ENCODE assay signal across 28 cellular contexts in genomic region chr6:147463651-147464050, GRCh38.
"Had no signal": no experiment of that assay in that cellular context is flagged by ENCODE, and none has a peak within 500 bp of the region (broad histone marks: within the 10 kb centered on the region; RNA-seq: fewer than 3 reads in every experiment).

No MANE protein-coding gene starts in this region.

- H3K9me3 ChIP-seq: testis, thoracic aorta, thyroid gland, tibial artery, upper lobe of left lung, upper lobe of right lung, uterus, vagina had no signal

- FAIRE-seq: urothelium cell line had no signal

- ATAC-seq: stimulated activated effector memory CD8-positive, alpha-beta T cell treated with anti-CD3 and anti-CD28 coated beads, Interleukin-12 subunit alpha, Interleukin-12 subunit beta, amount 100 ng/mL, for 72 hours; stimulated activated memory B cell treated with anti-CD40 and anti-IgM and Interleukin-4, amounts not matched to agents 10 μg/mL and 1 μg/mL and 100 μg/mL, for 72 hours; stimulated activated naive B cell treated with anti-CD40 and anti-IgM and Interleukin-4, amounts not matched to agents 10 μg/mL and 1 μg/mL and 100 μg/mL, for 72 hours; stimulated activated naive CD8-positive, alpha-beta T cell treated with anti-CD3 and anti-CD28 coated beads, Interleukin-15, amount 100 ng/mL, for 72 hours; stimulated activated naive CD8-positive, alpha-beta T cell treated with anti-CD3 and anti-CD28 coated beads, Interleukin-15, Interleukin-2, amounts not matched to agents 100 U/mL and 50 U/mL, for 24 hours; upper lobe of right lung had no signal

- H3K4me3 Mint-ChIP-seq: stimulated activated effector memory CD8-positive, alpha-beta T cell treated with anti-CD3 and anti-CD28 coated beads, Interleukin-12 subunit alpha, Interleukin-12 subunit beta, amount 100 ng/mL, for 72 hours; stimulated activated memory B cell treated with anti-CD40 and anti-IgM and Interleukin-4, amounts not matched to agents 10 μg/mL and 1 μg/mL and 100 μg/mL, for 72 hours; stimulated activated naive B cell treated with anti-CD40 and anti-IgM and Interleukin-4, amounts not matched to agents 10 μg/mL and 1 μg/mL and 100 μg/mL, for 72 hours; stimulated activated naive CD8-positive, alpha-beta T cell treated with anti-CD3 and anti-CD28 coated beads, Interleukin-15, amount 100 ng/mL, for 72 hours; stimulated activated naive CD8-positive, alpha-beta T cell treated with anti-CD3 and anti-CD28 coated beads, Interleukin-15, Interleukin-2, amounts not matched to agents 100 ng/mL and 50 ng/mL, for 24 hours; type B pancreatic cell had no signal

- H3K27ac Mint-ChIP-seq: stimulated activated effector memory CD8-positive, alpha-beta T cell treated with anti-CD3 and anti-CD28 coated beads, Interleukin-12 subunit alpha, Interleukin-12 subunit beta, amount 100 ng/mL, for 72 hours; stimulated activated memory B cell treated with anti-CD40 and anti-IgM and Interleukin-4, amounts not matched to agents 10 μg/mL and 1 μg/mL and 100 μg/mL, for 72 hours; stimulated activated naive B cell treated with anti-CD40 and anti-IgM and Interleukin-4, amounts not matched to agents 10 μg/mL and 1 μg/mL and 100 μg/mL, for 72 hours; stimulated activated naive CD8-positive, alpha-beta T cell treated with anti-CD3 and anti-CD28 coated beads, Interleukin-15, amount 100 ng/mL, for 72 hours; stimulated activated naive CD8-positive, alpha-beta T cell treated with anti-CD3 and anti-CD28 coated beads, Interleukin-15, Interleukin-2, amounts not matched to agents 100 ng/mL and 50 ng/mL, for 24 hours; type B pancreatic cell had no signal

- H3K4me1 Mint-ChIP-seq: stimulated activated effector memory CD8-positive, alpha-beta T cell treated with anti-CD3 and anti-CD28 coated beads, Interleukin-12 subunit alpha, Interleukin-12 subunit beta, amount 100 ng/mL, for 72 hours; stimulated activated memory B cell treated with anti-CD40 and anti-IgM and Interleukin-4, amounts not matched to agents 10 μg/mL and 1 μg/mL and 100 μg/mL, for 72 hours; stimulated activated naive B cell treated with anti-CD40 and anti-IgM and Interleukin-4, amounts not matched to agents 10 μg/mL and 1 μg/mL and 100 μg/mL, for 72 hours; stimulated activated naive CD8-positive, alpha-beta T cell treated with anti-CD3 and anti-CD28 coated beads, Interleukin-15, amount 100 ng/mL, for 72 hours had no signal

- H3K9me3 Mint-ChIP-seq: stimulated activated memory B cell treated with anti-CD40 and anti-IgM and Interleukin-4, amounts not matched to agents 10 μg/mL and 1 μg/mL and 100 μg/mL, for 72 hours; stimulated activated naive CD8-positive, alpha-beta T cell treated with anti-CD3 and anti-CD28 coated beads, Interleukin-15, Interleukin-2, amounts not matched to agents 100 ng/mL and 50 ng/mL, for 24 hours had no signal

- H3K4me1 ChIP-seq: stomach, suprapubic skin, testis, thyroid gland, tibial artery, tibial nerve, upper lobe of left lung, upper lobe of right lung, uterus, vagina had no signal

- H3K4me3 ChIP-seq: stomach, suprapubic skin, testis, thoracic aorta, thyroid gland, tibial artery, tibial nerve, transverse colon, upper lobe of left lung, upper lobe of right lung, uterus, vagina had no signal

- H3K27me3 Mint-ChIP-seq: stimulated activated naive B cell treated with anti-CD40 and anti-IgM and Interleukin-4, amounts not matched to agents 10 μg/mL and 1 μg/mL and 100 μg/mL, for 72 hours; type B pancreatic cell had no signal

- H3K27me3 ChIP-seq: stomach, suprapubic skin, testis, thyroid gland, tibial artery, tibial nerve, transverse colon, upper lobe of left lung, upper lobe of right lung, uterus, vagina had no signal

- H3K27ac ChIP-seq: stomach, suprapubic skin, testis, thoracic aorta, thyroid gland, tibial artery, tibial nerve, transverse colon, upper lobe of left lung, upper lobe of right lung, uterus, vagina had no signal

- H3K36me3 ChIP-seq: stomach, suprapubic skin, thoracic aorta, thyroid gland, tibial artery, tibial nerve, transverse colon, upper lobe of left lung, upper lobe of right lung, uterus, vagina had no signal

- H3K36me3 Mint-ChIP-seq: stimulated activated effector memory CD8-positive, alpha-beta T cell treated with anti-CD3 and anti-CD28 coated beads, Interleukin-12 subunit alpha, Interleukin-12 subunit beta, amount 100 ng/mL, for 72 hours; stimulated activated memory B cell treated with anti-CD40 and anti-IgM and Interleukin-4, amounts not matched to agents 10 μg/mL and 1 μg/mL and 100 μg/mL, for 72 hours; stimulated activated naive B cell treated with anti-CD40 and anti-IgM and Interleukin-4, amounts not matched to agents 10 μg/mL and 1 μg/mL and 100 μg/mL, for 72 hours had no signal

- DNase-seq: stimulated activated CD4-positive, alpha-beta T cell treated with anti-CD3 and anti-CD28 coated beads, Interleukin-4, amount 100 ng/mL, for 1 hour; stimulated activated CD4-positive, alpha-beta T cell treated with anti-CD3 and anti-CD28 coated beads, Interleukin-4, amount 100 ng/mL, for 24 hours; stimulated activated CD4-positive, alpha-beta T cell treated with anti-CD3 and anti-CD28 coated beads, Interleukin-4, amount 100 ng/mL, for 4 hours; stimulated activated CD8-positive, alpha-beta memory T cell treated with anti-CD3 and anti-CD28 coated beads, Interleukin-4, amount 100 ng/mL, for 48 hours; stimulated activated naive B cell treated with anti-CD40 and anti-IgM and Interleukin-4, amounts not matched to agents 10 μg/mL and 1 μg/mL and 100 μg/mL, for 72 hours; stimulated activated naive CD4-positive, alpha-beta T cell; stimulated activated naive CD4-positive, alpha-beta T cell treated with Interleukin-2 at 50 U/mL for 16 hours; stimulated activated naive CD8-positive, alpha-beta T cell treated with anti-CD3 and anti-CD28 coated beads, Interleukin-15, amount 100 ng/mL, for 72 hours; stimulated activated naive CD8-positive, alpha-beta T cell treated with anti-CD3 and anti-CD28 coated beads, Interleukin-15, Interleukin-2, amounts not matched to agents 100 U/mL and 50 U/mL, for 24 hours; stomach; substantia nigra; testis; thyroid gland; tibial artery; transverse colon; trophoblast cell; upper lobe of left lung; upper lobe of right lung; uterus had no signal
